ENCODE assay signal across 24 cellular contexts in the genomic region with DNA sequence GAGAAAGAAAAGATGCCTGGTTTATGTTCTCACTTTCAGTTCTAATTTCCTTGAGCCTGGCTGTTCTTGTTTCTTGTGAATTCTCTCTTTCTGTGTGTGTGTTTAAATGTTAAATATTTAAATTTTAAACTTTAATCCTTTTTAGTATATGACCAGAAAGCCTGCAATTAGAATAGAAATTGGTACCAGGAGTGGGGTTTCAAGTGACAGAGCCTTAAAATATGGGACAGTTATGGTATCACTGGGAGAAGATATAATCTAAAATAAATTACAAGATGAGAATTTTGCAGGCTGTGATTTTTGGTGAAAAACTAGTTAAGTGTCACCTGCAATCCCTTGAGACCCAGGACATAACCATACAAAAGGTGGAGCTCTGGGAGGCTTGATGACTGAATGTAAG.
"Had no signal": no experiment of that assay in that cellular context is flagged by ENCODE, and none has a peak within 500 bp of the region (broad histone marks: within the 10 kb centered on the region; RNA-seq: fewer than 3 reads in every experiment).

No MANE protein-coding gene starts in this region.

- H3K4me2 ChIP-seq: hepatocyte had no signal

- FAIRE-seq: colon, endothelial cell of umbilical vein, frontal cortex, islet of Langerhans, keratinocyte had no signal

- H3K27ac ChIP-seq: coronary artery, esophagus muscularis mucosa, foreskin keratinocyte, gastroesophageal sphincter, heart left ventricle, hepatocyte, left lung, lower lobe of right lung had no signal

- ATAC-seq: effector memory CD8-positive, alpha-beta T cell; foreskin keratinocyte; gastroesophageal sphincter; heart left ventricle; left cardiac atrium; left lung; left ventricle myocardium superior; lower lobe of right lung; mucosa of descending colon; naive thymus-derived CD8-positive, alpha-beta T cell had no signal

- H3K79me2 ChIP-seq: hepatocyte had no signal

- H3K4me1 ChIP-seq: esophagus muscularis mucosa, foreskin keratinocyte, left lung, lower lobe of right lung had no signal

- H3K27ac Mint-ChIP-seq: dendritic cell treated with granulocyte-macrophage colony-stimulating factor and Interleukin-4, amounts not matched to agents 40 ng/mL and 50 ng/mL, for 4 days; effector memory CD8-positive, alpha-beta T cell; mesothelial cell of epicardium; naive B cell; naive thymus-derived CD8-positive, alpha-beta T cell had no signal

- H3K4me3 Mint-ChIP-seq: dendritic cell treated with granulocyte-macrophage colony-stimulating factor and Interleukin-4, amounts not matched to agents 40 ng/mL and 50 ng/mL, for 4 days; effector memory CD8-positive, alpha-beta T cell; mesothelial cell of epicardium; naive B cell; naive thymus-derived CD8-positive, alpha-beta T cell had no signal

- H3K4me3 ChIP-seq: coronary artery, esophagus muscularis mucosa, gastroesophageal sphincter, heart left ventricle, hepatocyte, left lung, lower lobe of right lung, mucosa of descending colon had no signal

- DNase-seq: effector CD8-positive, alpha-beta T cell; effector memory CD8-positive, alpha-beta T cell; foreskin keratinocyte; heart left ventricle; hypothalamus; left cardiac atrium; left lung; left ventricle myocardium superior; lower lobe of right lung; mesenchymal stem cell; mucosa of descending colon; naive B cell; naive thymus-derived CD8-positive, alpha-beta T cell had no signal

- H3K36me3 ChIP-seq: esophagus muscularis mucosa, gastroesophageal sphincter, heart left ventricle, left lung, lower lobe of right lung had no signal

- H2AFZ ChIP-seq: hepatocyte had no signal

- H3K36me3 Mint-ChIP-seq: mesothelial cell of epicardium had no signal

- H3K27me3 ChIP-seq: esophagus muscularis mucosa, gastroesophageal sphincter, heart left ventricle, hepatocyte, left lung had no signal

- H3K27me3 Mint-ChIP-seq: dendritic cell treated with granulocyte-macrophage colony-stimulating factor and Interleukin-4, amounts not matched to agents 40 ng/mL and 50 ng/mL, for 4 days had no signal

- H3K4me1 Mint-ChIP-seq: mesothelial cell of epicardium, naive B cell had no signal
